8 cellular contexts compared by ENCODE assay signal in the genomic region with DNA sequence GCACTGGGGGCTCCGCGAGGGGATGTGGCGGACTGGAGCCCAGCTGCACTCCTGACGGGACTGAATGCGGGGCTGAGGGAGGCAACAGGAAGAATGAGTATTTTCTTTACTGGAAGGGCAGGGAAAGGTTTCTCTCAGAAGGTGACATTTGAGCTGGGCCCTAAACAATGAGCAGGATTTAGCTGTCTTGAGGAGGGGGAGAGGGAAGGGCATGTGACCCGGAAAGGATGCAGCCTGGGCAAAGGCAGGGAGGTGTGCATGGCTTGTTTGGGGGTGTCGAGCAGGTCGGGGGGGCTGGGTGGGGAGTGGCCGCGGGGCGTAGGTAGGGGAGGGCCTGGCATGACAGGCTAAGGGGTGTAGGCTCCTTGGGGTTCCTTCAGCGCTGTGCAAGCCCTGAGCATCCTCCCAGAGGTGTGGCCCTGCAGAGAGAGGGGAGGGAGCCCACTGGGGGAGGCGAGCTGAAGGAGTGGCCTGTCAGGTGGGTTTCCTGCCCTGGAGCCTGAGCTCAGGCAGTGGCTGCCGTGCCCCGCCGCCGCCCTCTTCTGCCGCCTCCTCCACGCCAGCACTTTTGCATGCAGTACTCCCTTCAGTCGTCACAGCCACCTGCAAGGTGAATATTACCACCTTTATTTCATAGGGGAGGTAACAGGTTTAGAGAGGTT. TPM values are rescaled to one million over a fixed set of nuclear protein-coding genes. Genes with fewer than 3 reads are reported as not detected.
DNase-seq lines count a peak whose midpoint lies in the region; ATAC-seq, FAIRE-seq and TF ChIP-seq lines count a peak whose summit lies in the region.

No MANE protein-coding gene starts in this region.

- no peaks in the 10 kb centered on the region for H3K9me1 ChIP-seq in endothelial cell of umbilical vein (replicated peaks; ENCODE audit: control insufficient read depth, extremely low read depth, insufficient read depth, low read length)

- H3K9me3 ChIP-seq in endothelial cell of umbilical vein (replicated peaks; ENCODE audit: control insufficient read depth, insufficient read depth, low read length), result no peaks in the 10 kb centered on the region

- dilution Hi-C loops in endothelial cell of umbilical vein (cut with MboI; ENCODE audit: extremely low pct_ligation_motif_present, low sequenced_read_pairs), result no loop called here

- TF ChIP-seq CTCF in endothelial cell of umbilical vein (IDR thresholded peaks at IDR 0.05; ENCODE audit: extremely low read depth in 1 of 2, insufficient read depth in 1 of 2, low read depth in 1 of 2, low read length in 2 of 2), result no peak
- no peak for TF ChIP-seq CTCF in omental fat pad (IDR thresholded peaks at IDR 0.05)

- no TSS peak for BruUV-seq in endothelial cell of umbilical vein (replicated peaks; lab: Mats Ljungman, UMichigan)

- ATAC-seq in GM19043 (IDR thresholded peaks at IDR 0.05; ENCODE audit: low read depth, unreplicated experiment) (peak; percentile 31), HG03196 (IDR thresholded peaks at IDR 0.05; ENCODE audit: unreplicated experiment) (peak; percentile 21), omental fat pad (ENCODE audit: low FRiP score) (peak; percentile 7), GM18517 (IDR thresholded peaks at IDR 0.05; ENCODE audit: unreplicated experiment) (no peak)

- CTCF ChIA-PET in endothelial cell of umbilical vein (lab: Charles Lee), result interaction anchor here (0.8 to 2.8 kb wide), 9 partner anchors 10 to 85 kb away, joined by 3 to 21 read pairs (median 6); partner anchors contain the start of gene PLEKHO2

- peak overlapping the region; percentile 53 for H3K4me2 ChIP-seq in endothelial cell of umbilical vein (ENCODE audit: insufficient read depth, low read length)

- H3K79me2 ChIP-seq in endothelial cell of umbilical vein (ENCODE audit: control insufficient read depth, insufficient read depth, low read length), result no peaks in the 10 kb centered on the region

- FAIRE-seq in endothelial cell of umbilical vein (lab: Jason Lieb, UNC), result peak; percentile 43

- H3K4me1 ChIP-seq in endothelial cell of umbilical vein (ENCODE audit: control insufficient read depth, extremely low read depth, insufficient read depth, low read length), result peaks cover 44% of the 10 kb centered on the region

- H3K27me3 ChIP-seq in endothelial cell of umbilical vein (ENCODE audit: control insufficient read depth in 2 of 2, insufficient read depth in 2 of 2, low read length in 2 of 2), result no peaks in the 10 kb centered on the region

- H3K4me3 ChIP-seq in endothelial cell of umbilical vein (replicated peaks in 1 of 3; ENCODE audit: insufficient read depth in 1 of 3, low read depth in 1 of 3, low read length in 3 of 3), result peak overlapping the region in 2 of 3 experiments; percentile 20 to 24

- H2AFZ ChIP-seq in endothelial cell of umbilical vein (ENCODE audit: low read depth, low read length), result peak overlapping the region; percentile 22

- no peaks in the 10 kb centered on the region for H4K20me1 ChIP-seq in endothelial cell of umbilical vein (replicated peaks; ENCODE audit: control insufficient read depth, extremely low read depth, insufficient read depth, low read length)

- H3K9ac ChIP-seq in endothelial cell of umbilical vein (replicated peaks; ENCODE audit: extremely low read depth, insufficient read depth, low read length), result peak overlapping the region; percentile 30

- intact Hi-C loops in endothelial cell of umbilical vein (cut with micrococcal nuclease), result loop anchor here (1.0 to 5.0 kb wide), 4 partner anchors 10 to 162 kb away; no protein-coding TSS in a partner anchor

- DNase-seq in activated CD4-positive, alpha-beta T cell treated with anti-CD3 and anti-CD28 coated beads, Interleukin-2, amount 50 U/mL, for 48 hours, result peak; percentile 72 to 78
- no peak for DNase-seq in endothelial cell of umbilical vein (ENCODE audit: low read depth, low spot score)
- no peak for DNase-seq in omental fat pad (ENCODE audit: low spot score)
- DNase-seq in NCI-H2107 treated with DMSO at 0.1 percent for 48 hours (lab: John Stamatoyannopoulos, UW; ENCODE audit: unreplicated experiment), result no peak
- no peak for DNase-seq in dedifferentiated amniotic fluid mesenchymal stem cell (ENCODE audit: extremely low spot score)

- TF ChIP-seq POLR2A in endothelial cell of umbilical vein (IDR thresholded peaks at IDR 0.05; ENCODE audit: low read depth, low read length), result no peak

- H3K27ac ChIP-seq in endothelial cell of umbilical vein (ENCODE audit: insufficient read depth, low read depth, low read length), result peak overlapping the region; percentile 72

- no peaks in the 10 kb centered on the region for H3K36me3 ChIP-seq in endothelial cell of umbilical vein (ENCODE audit: control insufficient read depth in 2 of 2, extremely low read depth in 1 of 2, insufficient read depth in 2 of 2, low read length in 2 of 2)

- POLR2A ChIA-PET in endothelial cell of umbilical vein (lab: Charles Lee), result interaction anchor here (0.9 to 1.6 kb wide), 4 partner anchors 16 to 69 kb away, joined by 4 to 8 read pairs (median 4); partner anchors contain the start of gene PIF1

TF ChIP-seq in endothelial cell of umbilical vein, 7 proteins besides CTCF, POLR2A, EP300 and RAD21:
- TF ChIP-seq EZH2 (IDR thresholded peaks at IDR 0.05; ENCODE audit: borderline replicate concordance, low read depth, low read length, severe bottlenecking), result no peak

RNA-seq across cellular contexts. Expression of gene ANKDD1A, which starts 17.2 kb away (rescaled TPM):
- total RNA-seq in endothelial cell of umbilical vein, result 2.4 and 2.6 TPM in 2 replicates
- 1.8 and 2.0 TPM in 2 replicates for polyA plus RNA-seq in endothelial cell of umbilical vein
- 1.4 and 1.9 TPM in 2 replicates for polyA plus RNA-seq in endothelial cell of umbilical vein (2011; cell fraction: cytosol; rRNA removed)
- polyA plus RNA-seq in endothelial cell of umbilical vein (2011; cell fraction: nucleus; rRNA removed), result 4.1 and 5.6 TPM in 2 replicates
- 1.9 and 2.4 TPM in 2 replicates for polyA plus RNA-seq in endothelial cell of umbilical vein (2012)
- polyA minus RNA-seq in endothelial cell of umbilical vein, result 3.2 and 3.3 TPM in 2 replicates
- polyA minus RNA-seq in endothelial cell of umbilical vein (2011; cell fraction: cytosol; rRNA and poly(A)+ RNA removed), result not detected
- polyA minus RNA-seq in endothelial cell of umbilical vein (2011; cell fraction: nucleus; rRNA and poly(A)+ RNA removed), result 4.1 and 5.7 TPM in 2 replicates
- 10 to 100 TPM in 1 of 4 donors, 1 to 10 TPM in 3; 5.9 to 18.5 (median 7.5) TPM for total RNA-seq in omental fat pad

RNA-seq across cellular contexts. Expression of gene PLEKHO2, which starts 52.8 kb away (rescaled TPM):
- total RNA-seq in endothelial cell of umbilical vein (20.7 and 24.9 TPM in 2 replicates), omental fat pad (10 to 100 TPM; 53.0 to 86.6 (median 58.4) TPM)
- 21.9 and 23.9 TPM in 2 replicates for polyA plus RNA-seq in endothelial cell of umbilical vein
- polyA plus RNA-seq in endothelial cell of umbilical vein (2011; cell fraction: cytosol; rRNA removed), result 17.5 and 20.2 TPM in 2 replicates
- 18.5 and 19.2 TPM in 2 replicates for polyA plus RNA-seq in endothelial cell of umbilical vein (2011; cell fraction: nucleus; rRNA removed)
- polyA plus RNA-seq in endothelial cell of umbilical vein (2012), result 15.5 and 18.0 TPM in 2 replicates
- 22.7 and 24.0 TPM in 2 replicates for polyA minus RNA-seq in endothelial cell of umbilical vein
- 0.82 TPM for polyA minus RNA-seq in endothelial cell of umbilical vein (2011; cell fraction: cytosol; rRNA and poly(A)+ RNA removed)
- polyA minus RNA-seq in endothelial cell of umbilical vein (2011; cell fraction: nucleus; rRNA and poly(A)+ RNA removed), result 9.4 and 10.0 TPM in 2 replicates

Comparison
In these comparisons a context has a peak if more than half of its experiments do, and no peak if none do; other contexts are left out.
1. DNase-seq: peak in activated CD4-positive, alpha-beta T cell treated with anti-CD3 and anti-CD28 coated beads, Interleukin-2, amount 50 U/mL, for 48 hours (2 of 2); none in endothelial cell of umbilical vein (single experiment), omental fat pad (single experiment), NCI-H2107 treated with DMSO at 0.1 percent for 48 hours (single experiment) and dedifferentiated amniotic fluid mesenchymal stem cell (single experiment).